Comparison of ENCODE assay signal across 16 cellular contexts in the genomic region with DNA sequence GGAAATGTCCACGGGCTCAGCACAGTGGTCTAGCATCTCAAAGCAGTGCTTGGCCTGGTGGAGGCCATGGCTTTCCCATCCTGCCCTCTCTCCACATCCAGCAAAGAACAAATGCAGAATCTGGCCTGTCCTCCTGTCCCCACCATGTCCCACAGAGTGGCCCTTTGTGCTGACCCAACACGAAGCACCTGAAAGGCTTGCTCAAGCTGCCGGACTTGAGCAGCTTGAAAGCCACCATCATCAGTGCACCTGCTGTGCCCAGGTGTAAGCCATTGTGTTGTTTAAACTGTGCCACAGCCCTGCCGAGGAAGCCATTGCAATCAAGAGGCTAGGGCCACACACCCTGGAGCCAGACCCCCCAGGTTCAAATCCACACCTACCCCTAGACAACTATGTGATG.
DNase-seq lines count a peak whose midpoint lies in the region; ATAC-seq and TF ChIP-seq lines count a peak whose summit lies in the region.
"Had no signal": no experiment of that assay in that cellular context is flagged by ENCODE, and none has a peak within 500 bp of the region (broad histone marks: within the 10 kb centered on the region; RNA-seq: fewer than 3 reads in every experiment).

No MANE protein-coding gene starts in this region.

- no peaks in the 10 kb centered on the region for H3K27me3 ChIP-seq in right cardiac atrium (ENCODE audit: control insufficient read depth, insufficient read depth)
- H3K27me3 ChIP-seq: BE2C, suprapubic skin had no signal

- DNase-seq in right cardiac atrium, result no peak
- no peak for DNase-seq in left cardiac atrium
- peak; percentile 10 for DNase-seq in Jurkat, Clone E6-1 (ENCODE audit: low read depth, low spot score)
- DNase-seq in activated naive CD8-positive, alpha-beta T cell treated with anti-CD3 and anti-CD28 coated beads, Interleukin-2, amount 10 ng/mL, durations not matched to agents 7 days and 5 days, result no peak
- DNase-seq in stimulated activated naive CD8-positive, alpha-beta T cell treated with anti-CD3 and anti-CD28 coated beads, Interleukin-15, amount 100 ng/mL, for 72 hours, result no peak
- DNase-seq in GM10248 (ENCODE audit: extremely low spot score), result no peak
- DNase-seq: activated B cell treated with CpG ODN at 0.5 μM for 24 hours, BE2C, erythroblast, NCI-H2107, retina had no signal

- intact Hi-C loops in right cardiac atrium (cut with DNase I), result no loop called here
- intact Hi-C loops in left cardiac atrium (cut with DNase I), result loop anchor here in 1 of 2 donors (5.0 to 10.0 kb wide), 2 partner anchors 64 to 102 kb away; no protein-coding TSS in a partner anchor

- H3K27ac Mint-ChIP-seq in activated naive CD8-positive, alpha-beta T cell treated with anti-CD3 and anti-CD28 coated beads, Interleukin-2, amount 10 ng/mL, durations not matched to agents 7 days and 5 days, result peak overlapping the region; percentile 93
- H3K27ac Mint-ChIP-seq in stimulated activated naive CD8-positive, alpha-beta T cell treated with anti-CD3 and anti-CD28 coated beads, Interleukin-15, amount 100 ng/mL, for 72 hours, result peak overlapping the region; percentile 67 to 84
- H3K27ac Mint-ChIP-seq: activated B cell treated with CpG ODN at 0.5 μM for 24 hours had no signal

- H3K36me3 Mint-ChIP-seq in activated naive CD8-positive, alpha-beta T cell treated with anti-CD3 and anti-CD28 coated beads, Interleukin-2, amount 10 ng/mL, durations not matched to agents 7 days and 5 days, result peaks cover 23% of the 10 kb centered on the region

- WGBS in right cardiac atrium, result 80% methylated on average over 4 of the region's 4 CpGs

- no peak for TF ChIP-seq CTCF in GM10248 (IDR thresholded peaks at IDR 0.05; ENCODE audit: control extremely low read depth, extremely low read depth, low read depth, missing control alignments)

- H3K9me3 ChIP-seq in right cardiac atrium (ENCODE audit: control insufficient read depth, low read length), result no peaks in the 10 kb centered on the region
- H3K9me3 ChIP-seq: BE2C, suprapubic skin had no signal

- ATAC-seq in right cardiac atrium (no peak), left cardiac atrium (no peak), HG03354 (IDR thresholded peaks at IDR 0.05; ENCODE audit: poor library complexity, severe bottlenecking, unreplicated experiment) (no peak)
- no peak for ATAC-seq in activated naive CD8-positive, alpha-beta T cell treated with anti-CD3 and anti-CD28 coated beads, Interleukin-2, amount 10 ng/mL, durations not matched to agents 7 days and 5 days (ENCODE audit: low read depth)
- ATAC-seq in stimulated activated naive CD8-positive, alpha-beta T cell treated with anti-CD3 and anti-CD28 coated beads, Interleukin-15, amount 100 ng/mL, for 72 hours, result no peak

- CTCF ChIA-PET in GM10248 (lab: Yijun Ruan, JAX), result interaction anchor here (0.7 to 0.8 kb wide), 2 partner anchors 11 to 41 kb away, joined by 3 read pairs; no protein-coding TSS in a partner anchor

- H3K4me3 ChIP-seq in right cardiac atrium (ENCODE audit: low read length), result no peak overlapping the region
- no peak overlapping the region; the same call in 1 of the 2 replicates for H3K4me3 ChIP-seq in Jurkat, Clone E6-1 (ENCODE audit: low read length)
- H3K4me3 ChIP-seq: coronary artery, lung, suprapubic skin had no signal

- H3K4me1 Mint-ChIP-seq in activated naive CD8-positive, alpha-beta T cell treated with anti-CD3 and anti-CD28 coated beads, Interleukin-2, amount 10 ng/mL, durations not matched to agents 7 days and 5 days, result peaks cover 74% of the 10 kb centered on the region
- H3K4me1 Mint-ChIP-seq in stimulated activated naive CD8-positive, alpha-beta T cell treated with anti-CD3 and anti-CD28 coated beads, Interleukin-15, amount 100 ng/mL, for 72 hours, result peaks cover 71% of the 10 kb centered on the region

- H3K9me3 Mint-ChIP-seq in activated naive CD8-positive, alpha-beta T cell treated with anti-CD3 and anti-CD28 coated beads, Interleukin-2, amount 10 ng/mL, durations not matched to agents 7 days and 5 days, result no peaks in the 10 kb centered on the region
- no peaks in the 10 kb centered on the region for H3K9me3 Mint-ChIP-seq in stimulated activated naive CD8-positive, alpha-beta T cell treated with anti-CD3 and anti-CD28 coated beads, Interleukin-15, amount 100 ng/mL, for 72 hours
- H3K9me3 Mint-ChIP-seq: activated B cell treated with CpG ODN at 0.5 μM for 24 hours, neural crest cell had no signal

- H3K27ac ChIP-seq in right cardiac atrium (ENCODE audit: low read length), result peak overlapping the region; percentile 13
- H3K27ac ChIP-seq: coronary artery, suprapubic skin had no signal

- H3K4me1 ChIP-seq in right cardiac atrium (ENCODE audit: control insufficient read depth, insufficient read depth, low read length), result peaks cover 21% of the 10 kb centered on the region

- H3K27me3 Mint-ChIP-seq in activated naive CD8-positive, alpha-beta T cell treated with anti-CD3 and anti-CD28 coated beads, Interleukin-2, amount 10 ng/mL, durations not matched to agents 7 days and 5 days, result no peaks in the 10 kb centered on the region
- no peaks in the 10 kb centered on the region for H3K27me3 Mint-ChIP-seq in stimulated activated naive CD8-positive, alpha-beta T cell treated with anti-CD3 and anti-CD28 coated beads, Interleukin-15, amount 100 ng/mL, for 72 hours
- H3K27me3 Mint-ChIP-seq: activated B cell treated with CpG ODN at 0.5 μM for 24 hours had no signal

- H3K4me3 Mint-ChIP-seq in activated naive CD8-positive, alpha-beta T cell treated with anti-CD3 and anti-CD28 coated beads, Interleukin-2, amount 10 ng/mL, durations not matched to agents 7 days and 5 days, result peak overlapping the region; percentile 37
- H3K4me3 Mint-ChIP-seq in stimulated activated naive CD8-positive, alpha-beta T cell treated with anti-CD3 and anti-CD28 coated beads, Interleukin-15, amount 100 ng/mL, for 72 hours, result peak overlapping the region in 1 of 2 donors; percentile 82
- H3K4me3 Mint-ChIP-seq: activated B cell treated with CpG ODN at 0.5 μM for 24 hours, neural crest cell had no signal

- POLR2A ChIA-PET in activated naive CD8-positive, alpha-beta T cell treated with anti-CD3 and anti-CD28 coated beads, Interleukin-2, amount 10 ng/mL, durations not matched to agents 7 days and 5 days (lab: Charles Lee), result interaction anchor here (0.5 to 4.0 kb wide), 14 partner anchors 10 to 115 kb away, joined by 3 to 17 read pairs (median 4); a partner anchor contains a TSS
- POLR2A ChIA-PET in GM10248 (lab: Yijun Ruan, JAX), result no interaction called here
